8 cellular contexts compared by ENCODE assay signal in genomic region chr17:17303010-17303846, GRCh38. TPM values are rescaled to one million over a fixed set of nuclear protein-coding genes. Genes with fewer than 3 reads are reported as not detected.
DNase-seq lines count a peak whose midpoint lies in the region; ATAC-seq and TF ChIP-seq lines count a peak whose summit lies in the region.

Gene NT5M, plus strand, starts transcription at chr17:17303373. Its CDS starts 178 bp downstream, at chr17:17303551.

- peak within 1 kb of the TSS; percentile 84 for H3K9ac ChIP-seq in Karpas-422 (ENCODE audit: low read length)

- H3K36me3 ChIP-seq in Karpas-422 (ENCODE audit: insufficient read depth, low read length), result 0 out of 2 replicates have a peak, but pooled peaks cover 6% of the 10 kb centered on the region
- no peaks in the 10 kb centered on the region for H3K36me3 ChIP-seq in thoracic aorta

- no peaks in the 10 kb centered on the region for H4K20me1 ChIP-seq in Karpas-422 (ENCODE audit: insufficient read depth, low read depth, low read length)

- no peaks in the 10 kb centered on the region for H3K36me3 Mint-ChIP-seq in activated naive CD4-positive, alpha-beta T cell treated with anti-CD3 and anti-CD28 coated beads for 36 hours (ENCODE audit: low read depth)

- intact Hi-C loops in activated naive CD4-positive, alpha-beta T cell treated with anti-CD3 and anti-CD28 coated beads for 36 hours (cut with micrococcal nuclease), result no loop called here

- H3K27ac ChIP-seq in Karpas-422 (ENCODE audit: low read length), result peak within 1 kb of the TSS; percentile 49; the same call in 1 of the 2 replicates
- H3K27ac ChIP-seq in thoracic aorta, result peak within 1 kb of the TSS; percentile 38 to 43

- DNase-seq in COLO668 (lab: John Stamatoyannopoulos, UW; ENCODE audit: unreplicated experiment) (peak; percentile 91), Karpas-422 (peak; percentile 96), SHP77 treated with DMSO at 0.1 percent for 48 hours (lab: John Stamatoyannopoulos, UW) (peak; percentile 94), glomerular visceral epithelial cell (ENCODE audit: extremely low spot score) (peak; percentile 69), omental fat pad (ENCODE audit: low spot score) (peak; percentile 35), thoracic aorta (ENCODE audit: low spot score) (peak; percentile 19)
- peak; percentile 73 for DNase-seq in activated naive CD4-positive, alpha-beta T cell treated with anti-CD3 and anti-CD28 coated beads for 36 hours

- H3K27me3 ChIP-seq in Karpas-422 (ENCODE audit: low read length) (no peaks in the 10 kb centered on the region), thoracic aorta (replicated peaks; ENCODE audit: insufficient read depth) (no peaks in the 10 kb centered on the region)

- ATAC-seq in GM21367 (IDR thresholded peaks at IDR 0.05; ENCODE audit: unreplicated experiment) (peak; percentile 43), omental fat pad (ENCODE audit: low FRiP score) (peak; percentile 94), thoracic aorta (ENCODE audit: insufficient number of reproducible peaks, low FRiP score, low read depth) (no peak)

- no peaks in the 10 kb centered on the region for H3K9me3 Mint-ChIP-seq in activated naive CD4-positive, alpha-beta T cell treated with anti-CD3 and anti-CD28 coated beads for 36 hours

- peak within 1 kb of the TSS; percentile 58; the same call in 1 of the 2 replicates for H2AFZ ChIP-seq in Karpas-422 (ENCODE audit: low read length)

- H3K27ac Mint-ChIP-seq in activated naive CD4-positive, alpha-beta T cell treated with anti-CD3 and anti-CD28 coated beads for 36 hours, result no peak within 1 kb of the TSS

- H3K4me3 Mint-ChIP-seq in activated naive CD4-positive, alpha-beta T cell treated with anti-CD3 and anti-CD28 coated beads for 36 hours, result peak within 1 kb of the TSS; percentile 80

- no peak for TF ChIP-seq CTCF in omental fat pad (IDR thresholded peaks at IDR 0.05)
- TF ChIP-seq CTCF in thoracic aorta (IDR thresholded peaks at IDR 0.05), result no peak

- peaks cover 45% of the 10 kb centered on the region for H3K4me1 ChIP-seq in Karpas-422 (ENCODE audit: low read length)
- peaks cover 8 to 20% of the 10 kb centered on the region in 2 donors for H3K4me1 ChIP-seq in thoracic aorta (ENCODE audit: control insufficient read depth in 1 of 2, low read depth in 2 of 2)

- peaks cover 15% of the 10 kb centered on the region for H3K79me2 ChIP-seq in Karpas-422 (ENCODE audit: low read length)

- no peaks in the 10 kb centered on the region for H3K9me2 ChIP-seq in Karpas-422 (replicated peaks; ENCODE audit: insufficient read depth, low read length)

- H3K4me3 ChIP-seq in Karpas-422 (ENCODE audit: low read length), result peak within 1 kb of the TSS; percentile 92
- peak within 1 kb of the TSS; percentile 67 for H3K4me3 ChIP-seq in thoracic aorta

- H3K4me1 Mint-ChIP-seq in activated naive CD4-positive, alpha-beta T cell treated with anti-CD3 and anti-CD28 coated beads for 36 hours (ENCODE audit: low read depth), result peaks cover 34% of the 10 kb centered on the region

- H3K27me3 Mint-ChIP-seq in activated naive CD4-positive, alpha-beta T cell treated with anti-CD3 and anti-CD28 coated beads for 36 hours (ENCODE audit: low read depth), result no peaks in the 10 kb centered on the region

- no peaks in the 10 kb centered on the region for H3K9me3 ChIP-seq in Karpas-422 (ENCODE audit: low read length)
- H3K9me3 ChIP-seq in thoracic aorta, result no peaks in the 10 kb centered on the region

- CTCF ChIA-PET in activated naive CD4-positive, alpha-beta T cell treated with anti-CD3 and anti-CD28 coated beads for 36 hours (lab: Charles Lee), result interaction anchor here (1.0 kb wide), 1 partner anchor 23 kb away, joined by 3 read pairs; no protein-coding TSS in a partner anchor

- peak within 1 kb of the TSS; percentile 81 for H3K4me2 ChIP-seq in Karpas-422 (ENCODE audit: low read depth, low read length, poor library complexity, severe bottlenecking)

RNA-seq across cellular contexts. Expression of gene NT5M, which starts in this region (rescaled TPM):
- total RNA-seq in Karpas-422 (2014; rRNA removed; shearing (Covaris generic); ENCODE audit: low replicate concordance), result 23.6 and 38.0 TPM in 2 replicates
- total RNA-seq in activated naive CD4-positive, alpha-beta T cell treated with anti-CD3 and anti-CD28 coated beads for 36 hours, result 1 to 10 TPM; 7.7 to 8.1 TPM
- total RNA-seq in omental fat pad, result 1 to 10 TPM; 1.3 to 3.5 (median 2.3) TPM
- total RNA-seq in thoracic aorta, result under 1 TPM in 1 of 2 donors, not detected in 1; 0.92 TPM

Comparison
In these comparisons a context has a peak if more than half of its experiments do, and no peak if none do; other contexts are left out.
1. Peak in DNase-seq, H3K4me3 ChIP-seq and H3K27ac ChIP-seq in thoracic aorta; RNA of the gene not detected or under 1 TPM.
2. DNase-seq: peak in every context shown above with its lines; median percentile 96 in Karpas-422; 94 in SHP77 treated with DMSO at 0.1 percent for 48 hours; 91 in COLO668; 73 in activated naive CD4-positive, alpha-beta T cell treated with anti-CD3 and anti-CD28 coated beads for 36 hours; 69 in glomerular visceral epithelial cell; 35 in omental fat pad; 19 in thoracic aorta.